1 cellular context compared by ENCODE assay signal in genomic region chr16:3023415-3023668, GRCh38.
A peak's percentile ranks its signal among the peaks of the same experiment; 100 is the strongest.
TF ChIP-seq lines count a peak whose summit lies in the region.

No MANE protein-coding gene starts in this region.

TF ChIP-seq in HEK293, 187 proteins besides CTCF, POLR2A, EP300 and RAD21 (continued from another document):
- TF ChIP-seq PRDM10 (tag by site-specific recombination; IDR thresholded peaks at IDR 0.05): peak; percentile 60
